2 cellular contexts compared by ENCODE assay signal in the genomic region with DNA sequence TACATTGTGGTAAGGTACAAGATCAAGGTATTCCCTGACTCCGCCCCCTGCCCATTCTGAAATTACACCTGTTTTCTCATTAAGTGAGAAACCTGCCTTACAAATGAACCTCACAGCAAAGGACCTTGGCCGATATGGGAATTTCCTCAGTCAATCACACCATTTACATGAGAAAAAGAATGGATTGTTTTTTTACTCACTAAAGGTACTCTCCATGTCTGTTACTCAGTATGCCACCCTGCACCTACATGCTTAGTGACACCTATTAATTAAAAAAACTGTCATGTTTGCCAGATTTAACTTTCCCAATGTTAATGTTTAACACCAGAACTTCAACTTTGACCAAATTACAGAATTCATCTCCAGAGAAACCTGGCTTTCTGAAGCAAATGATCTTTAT.
TF ChIP-seq lines count a peak whose summit lies in the region.

No MANE protein-coding gene starts in this region.

TF ChIP-seq in GM23338, 12 proteins besides CTCF, POLR2A, EP300 and RAD21 (continued from another document and continues in another):
- TF ChIP-seq, protein P1, sequence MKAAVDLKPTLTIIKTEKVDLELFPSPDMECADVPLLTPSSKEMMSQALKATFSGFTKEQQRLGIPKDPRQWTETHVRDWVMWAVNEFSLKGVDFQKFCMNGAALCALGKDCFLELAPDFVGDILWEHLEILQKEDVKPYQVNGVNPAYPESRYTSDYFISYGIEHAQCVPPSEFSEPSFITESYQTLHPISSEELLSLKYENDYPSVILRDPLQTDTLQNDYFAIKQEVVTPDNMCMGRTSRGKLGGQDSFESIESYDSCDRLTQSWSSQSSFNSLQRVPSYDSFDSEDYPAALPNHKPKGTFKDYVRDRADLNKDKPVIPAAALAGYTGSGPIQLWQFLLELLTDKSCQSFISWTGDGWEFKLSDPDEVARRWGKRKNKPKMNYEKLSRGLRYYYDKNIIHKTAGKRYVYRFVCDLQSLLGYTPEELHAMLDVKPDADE (IDR thresholded peaks at IDR 0.05): no peak
- no peak for TF ChIP-seq POLR2AphosphoS5 (IDR thresholded peaks at IDR 0.05; ENCODE audit: low read depth)
- no peak for TF ChIP-seq JUNB (IDR thresholded peaks at IDR 0.05; ENCODE audit: unreplicated experiment)
- no peak for TF ChIP-seq CREB1 (CRISPR knock-in tag; IDR thresholded peaks at IDR 0.05; ENCODE audit: low read depth)
- TF ChIP-seq NANOG (IDR thresholded peaks at IDR 0.05; ENCODE audit: borderline replicate concordance): no peak
- TF ChIP-seq ZNF114 (CRISPR knock-in tag; IDR thresholded peaks at IDR 0.05): no peak
- TF ChIP-seq, protein P2, sequence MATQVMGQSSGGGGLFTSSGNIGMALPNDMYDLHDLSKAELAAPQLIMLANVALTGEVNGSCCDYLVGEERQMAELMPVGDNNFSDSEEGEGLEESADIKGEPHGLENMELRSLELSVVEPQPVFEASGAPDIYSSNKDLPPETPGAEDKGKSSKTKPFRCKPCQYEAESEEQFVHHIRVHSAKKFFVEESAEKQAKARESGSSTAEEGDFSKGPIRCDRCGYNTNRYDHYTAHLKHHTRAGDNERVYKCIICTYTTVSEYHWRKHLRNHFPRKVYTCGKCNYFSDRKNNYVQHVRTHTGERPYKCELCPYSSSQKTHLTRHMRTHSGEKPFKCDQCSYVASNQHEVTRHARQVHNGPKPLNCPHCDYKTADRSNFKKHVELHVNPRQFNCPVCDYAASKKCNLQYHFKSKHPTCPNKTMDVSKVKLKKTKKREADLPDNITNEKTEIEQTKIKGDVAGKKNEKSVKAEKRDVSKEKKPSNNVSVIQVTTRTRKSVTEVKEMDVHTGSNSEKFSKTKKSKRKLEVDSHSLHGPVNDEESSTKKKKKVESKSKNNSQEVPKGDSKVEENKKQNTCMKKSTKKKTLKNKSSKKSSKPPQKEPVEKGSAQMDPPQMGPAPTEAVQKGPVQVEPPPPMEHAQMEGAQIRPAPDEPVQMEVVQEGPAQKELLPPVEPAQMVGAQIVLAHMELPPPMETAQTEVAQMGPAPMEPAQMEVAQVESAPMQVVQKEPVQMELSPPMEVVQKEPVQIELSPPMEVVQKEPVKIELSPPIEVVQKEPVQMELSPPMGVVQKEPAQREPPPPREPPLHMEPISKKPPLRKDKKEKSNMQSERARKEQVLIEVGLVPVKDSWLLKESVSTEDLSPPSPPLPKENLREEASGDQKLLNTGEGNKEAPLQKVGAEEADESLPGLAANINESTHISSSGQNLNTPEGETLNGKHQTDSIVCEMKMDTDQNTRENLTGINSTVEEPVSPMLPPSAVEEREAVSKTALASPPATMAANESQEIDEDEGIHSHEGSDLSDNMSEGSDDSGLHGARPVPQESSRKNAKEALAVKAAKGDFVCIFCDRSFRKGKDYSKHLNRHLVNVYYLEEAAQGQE (IDR thresholded peaks at IDR 0.05; ENCODE audit: unreplicated experiment): no peak
- TF ChIP-seq, protein P3, sequence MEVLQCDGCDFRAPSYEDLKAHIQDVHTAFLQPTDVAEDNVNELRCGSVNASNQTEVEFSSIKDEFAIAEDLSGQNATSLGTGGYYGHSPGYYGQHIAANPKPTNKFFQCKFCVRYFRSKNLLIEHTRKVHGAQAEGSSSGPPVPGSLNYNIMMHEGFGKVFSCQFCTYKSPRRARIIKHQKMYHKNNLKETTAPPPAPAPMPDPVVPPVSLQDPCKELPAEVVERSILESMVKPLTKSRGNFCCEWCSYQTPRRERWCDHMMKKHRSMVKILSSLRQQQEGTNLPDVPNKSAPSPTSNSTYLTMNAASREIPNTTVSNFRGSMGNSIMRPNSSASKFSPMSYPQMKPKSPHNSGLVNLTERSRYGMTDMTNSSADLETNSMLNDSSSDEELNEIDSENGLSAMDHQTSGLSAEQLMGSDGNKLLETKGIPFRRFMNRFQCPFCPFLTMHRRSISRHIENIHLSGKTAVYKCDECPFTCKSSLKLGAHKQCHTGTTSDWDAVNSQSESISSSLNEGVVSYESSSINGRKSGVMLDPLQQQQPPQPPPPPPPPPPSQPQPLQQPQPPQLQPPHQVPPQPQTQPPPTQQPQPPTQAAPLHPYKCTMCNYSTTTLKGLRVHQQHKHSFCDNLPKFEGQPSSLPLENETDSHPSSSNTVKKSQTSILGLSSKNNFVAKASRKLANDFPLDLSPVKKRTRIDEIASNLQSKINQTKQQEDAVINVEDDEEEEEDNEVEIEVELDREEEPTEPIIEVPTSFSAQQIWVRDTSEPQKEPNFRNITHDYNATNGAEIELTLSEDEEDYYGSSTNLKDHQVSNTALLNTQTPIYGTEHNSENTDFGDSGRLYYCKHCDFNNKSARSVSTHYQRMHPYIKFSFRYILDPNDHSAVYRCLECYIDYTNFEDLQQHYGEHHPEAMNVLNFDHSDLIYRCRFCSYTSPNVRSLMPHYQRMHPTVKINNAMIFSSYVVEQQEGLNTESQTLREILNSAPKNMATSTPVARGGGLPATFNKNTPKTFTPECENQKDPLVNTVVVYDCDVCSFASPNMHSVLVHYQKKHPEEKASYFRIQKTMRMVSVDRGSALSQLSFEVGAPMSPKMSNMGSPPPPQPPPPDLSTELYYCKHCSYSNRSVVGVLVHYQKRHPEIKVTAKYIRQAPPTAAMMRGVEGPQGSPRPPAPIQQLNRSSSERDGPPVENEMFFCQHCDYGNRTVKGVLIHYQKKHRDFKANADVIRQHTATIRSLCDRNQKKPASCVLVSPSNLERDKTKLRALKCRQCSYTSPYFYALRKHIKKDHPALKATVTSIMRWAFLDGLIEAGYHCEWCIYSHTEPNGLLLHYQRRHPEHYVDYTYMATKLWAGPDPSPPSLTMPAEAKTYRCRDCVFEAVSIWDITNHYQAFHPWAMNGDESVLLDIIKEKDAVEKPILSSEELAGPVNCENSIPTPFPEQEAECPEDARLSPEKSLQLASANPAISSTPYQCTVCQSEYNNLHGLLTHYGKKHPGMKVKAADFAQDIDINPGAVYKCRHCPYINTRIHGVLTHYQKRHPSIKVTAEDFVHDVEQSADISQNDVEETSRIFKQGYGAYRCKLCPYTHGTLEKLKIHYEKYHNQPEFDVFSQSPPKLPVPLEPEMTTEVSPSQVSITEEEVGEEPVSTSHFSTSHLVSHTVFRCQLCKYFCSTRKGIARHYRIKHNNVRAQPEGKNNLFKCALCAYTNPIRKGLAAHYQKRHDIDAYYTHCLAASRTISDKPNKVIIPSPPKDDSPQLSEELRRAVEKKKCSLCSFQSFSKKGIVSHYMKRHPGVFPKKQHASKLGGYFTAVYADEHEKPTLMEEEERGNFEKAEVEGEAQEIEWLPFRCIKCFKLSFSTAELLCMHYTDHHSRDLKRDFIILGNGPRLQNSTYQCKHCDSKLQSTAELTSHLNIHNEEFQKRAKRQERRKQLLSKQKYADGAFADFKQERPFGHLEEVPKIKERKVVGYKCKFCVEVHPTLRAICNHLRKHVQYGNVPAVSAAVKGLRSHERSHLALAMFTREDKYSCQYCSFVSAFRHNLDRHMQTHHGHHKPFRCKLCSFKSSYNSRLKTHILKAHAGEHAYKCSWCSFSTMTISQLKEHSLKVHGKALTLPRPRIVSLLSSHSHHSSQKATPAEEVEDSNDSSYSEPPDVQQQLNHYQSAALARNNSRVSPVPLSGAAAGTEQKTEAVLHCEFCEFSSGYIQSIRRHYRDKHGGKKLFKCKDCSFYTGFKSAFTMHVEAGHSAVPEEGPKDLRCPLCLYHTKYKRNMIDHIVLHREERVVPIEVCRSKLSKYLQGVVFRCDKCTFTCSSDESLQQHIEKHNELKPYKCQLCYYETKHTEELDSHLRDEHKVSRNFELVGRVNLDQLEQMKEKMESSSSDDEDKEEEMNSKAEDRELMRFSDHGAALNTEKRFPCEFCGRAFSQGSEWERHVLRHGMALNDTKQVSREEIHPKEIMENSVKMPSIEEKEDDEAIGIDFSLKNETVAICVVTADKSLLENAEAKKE (CRISPR knock-in tag; IDR thresholded peaks at IDR 0.05): no peak
- no peak for TF ChIP-seq EZH2phosphoT487 (IDR thresholded peaks at IDR 0.05; ENCODE audit: unreplicated experiment)
- no peak for TF ChIP-seq EZH2 (IDR thresholded peaks at IDR 0.05; ENCODE audit: low read depth, unreplicated experiment)

TF ChIP-seq in GM12878, 131 proteins besides CTCF, POLR2A, EP300 and RAD21 (continued from another document):
- TF ChIP-seq, protein P4, sequence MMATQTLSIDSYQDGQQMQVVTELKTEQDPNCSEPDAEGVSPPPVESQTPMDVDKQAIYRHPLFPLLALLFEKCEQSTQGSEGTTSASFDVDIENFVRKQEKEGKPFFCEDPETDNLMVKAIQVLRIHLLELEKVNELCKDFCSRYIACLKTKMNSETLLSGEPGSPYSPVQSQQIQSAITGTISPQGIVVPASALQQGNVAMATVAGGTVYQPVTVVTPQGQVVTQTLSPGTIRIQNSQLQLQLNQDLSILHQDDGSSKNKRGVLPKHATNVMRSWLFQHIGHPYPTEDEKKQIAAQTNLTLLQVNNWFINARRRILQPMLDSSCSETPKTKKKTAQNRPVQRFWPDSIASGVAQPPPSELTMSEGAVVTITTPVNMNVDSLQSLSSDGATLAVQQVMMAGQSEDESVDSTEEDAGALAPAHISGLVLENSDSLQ (IDR thresholded peaks at IDR 0.05): 0 out of 2 replicates have a peak, but pooled peaks have one; percentile 14
- TF ChIP-seq ZNF217 (IDR thresholded peaks at IDR 0.05): no peak
- TF ChIP-seq, protein P5, sequence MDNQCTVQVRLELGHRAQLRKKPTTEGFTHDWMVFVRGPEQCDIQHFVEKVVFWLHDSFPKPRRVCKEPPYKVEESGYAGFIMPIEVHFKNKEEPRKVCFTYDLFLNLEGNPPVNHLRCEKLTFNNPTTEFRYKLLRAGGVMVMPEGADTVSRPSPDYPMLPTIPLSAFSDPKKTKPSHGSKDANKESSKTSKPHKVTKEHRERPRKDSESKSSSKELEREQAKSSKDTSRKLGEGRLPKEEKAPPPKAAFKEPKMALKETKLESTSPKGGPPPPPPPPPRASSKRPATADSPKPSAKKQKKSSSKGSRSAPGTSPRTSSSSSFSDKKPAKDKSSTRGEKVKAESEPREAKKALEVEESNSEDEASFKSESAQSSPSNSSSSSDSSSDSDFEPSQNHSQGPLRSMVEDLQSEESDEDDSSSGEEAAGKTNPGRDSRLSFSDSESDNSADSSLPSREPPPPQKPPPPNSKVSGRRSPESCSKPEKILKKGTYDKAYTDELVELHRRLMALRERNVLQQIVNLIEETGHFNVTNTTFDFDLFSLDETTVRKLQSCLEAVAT (IDR thresholded peaks at IDR 0.05): no peak
